8 cellular contexts compared by ENCODE assay signal in the genomic region with DNA sequence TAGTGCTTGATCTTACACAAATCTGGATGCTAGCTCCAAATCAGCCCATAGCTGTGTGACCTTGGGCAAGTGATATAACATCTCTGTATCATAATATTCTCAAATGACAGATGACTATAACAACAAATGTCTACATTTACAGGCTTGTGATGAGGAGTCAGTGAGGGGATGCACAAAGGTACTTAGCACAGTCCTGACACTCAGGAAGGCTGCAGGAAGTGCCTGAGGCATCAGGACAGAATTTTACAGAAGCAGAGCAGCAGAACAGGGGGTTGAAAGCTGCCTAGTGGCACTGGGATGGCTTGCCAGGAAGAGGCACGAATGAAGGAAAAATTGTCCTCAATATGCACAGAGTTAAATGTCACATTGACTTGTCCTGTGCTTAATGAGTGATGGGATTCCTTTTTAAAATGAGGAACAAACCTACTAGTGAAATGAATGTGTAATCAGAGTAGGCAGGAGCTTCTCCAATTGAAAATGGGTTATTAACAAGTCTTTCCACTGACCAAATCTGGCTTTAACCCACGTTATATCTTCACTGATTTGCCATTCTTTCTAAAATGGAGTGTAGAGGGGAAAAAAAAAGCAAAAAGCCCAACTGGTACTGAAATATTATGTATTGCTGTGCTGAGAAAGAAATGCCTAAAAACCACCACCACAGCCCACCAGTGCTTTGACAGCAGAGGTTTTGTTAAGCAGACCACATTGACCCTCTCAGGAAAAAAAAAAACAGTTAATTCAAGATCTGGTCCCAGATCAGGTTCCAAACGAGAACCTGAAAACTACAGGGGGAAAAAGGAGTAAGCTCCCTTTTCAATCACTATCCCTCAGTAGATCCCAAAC. TPM values are rescaled to one million over a fixed set of nuclear protein-coding genes. Genes with fewer than 3 reads are reported as not detected.
A peak's percentile ranks its signal among the peaks of the same experiment; 100 is the strongest.
DNase-seq lines count a peak whose midpoint lies in the region; ATAC-seq, FAIRE-seq and TF ChIP-seq lines count a peak whose summit lies in the region.

No MANE protein-coding gene starts in this region.

- BruUV-seq in A673 (replicated peaks; lab: Mats Ljungman, UMichigan) = no TSS peak

- H3K27me3 ChIP-seq in A673 (replicated peaks; ENCODE audit: insufficient read depth, low read depth, low read length, poor library complexity) = no peaks in the 10 kb centered on the region

- no peak overlapping the region for H3K4me3 ChIP-seq in A673 (ENCODE audit: low read depth, low read length, poor library complexity, severe bottlenecking)

- no peak for FAIRE-seq in HTR-8/SVneo (lab: Jason Lieb, UNC)

- no peaks in the 10 kb centered on the region for H3K9me3 Mint-ChIP-seq in endothelial cell (ENCODE audit: unreplicated experiment)

- peak overlapping the region; percentile 15 for H3K4me3 Mint-ChIP-seq in endothelial cell (ENCODE audit: unreplicated experiment)

- CTCF ChIA-PET in A673 (lab: Charles Lee) = no interaction called here

- H3K4me1 Mint-ChIP-seq in endothelial cell (ENCODE audit: unreplicated experiment) = peaks cover 36% of the 10 kb centered on the region

- intact Hi-C loops in A673 (cut with micrococcal nuclease; ENCODE audit: unreplicated experiment) = no loop called here

- POLR2A ChIA-PET in A673 (lab: Charles Lee; ENCODE audit: low non-redundant PET) = interaction anchor here (0.6 kb wide), 2 partner anchors 31 to 36 kb away, joined by 3 to 5 read pairs; no protein-coding TSS in a partner anchor

- peaks cover 40% of the 10 kb centered on the region for H3K4me1 ChIP-seq in A673 (ENCODE audit: insufficient read depth, low read length, poor library complexity, severe bottlenecking)

- H3K9me3 ChIP-seq in A673 (ENCODE audit: low read depth, low read length, poor library complexity, severe bottlenecking) = no peaks in the 10 kb centered on the region

- peak; percentile 32 for ATAC-seq in GM19328 (IDR thresholded peaks at IDR 0.05; ENCODE audit: unreplicated experiment)
- peak; percentile 30 for ATAC-seq in stimulated activated naive CD8-positive, alpha-beta T cell treated with anti-CD3 and anti-CD28 coated beads, Interleukin-15, Interleukin-2, amounts not matched to agents 100 U/mL and 50 U/mL, for 24 hours

- H3K27me3 Mint-ChIP-seq in endothelial cell (ENCODE audit: unreplicated experiment) = peaks cover 4% of the 10 kb centered on the region

- H3K27ac Mint-ChIP-seq in endothelial cell (ENCODE audit: unreplicated experiment) = no peak overlapping the region

- peak overlapping the region; percentile 1 for H3K27ac ChIP-seq in A673 (ENCODE audit: low read depth, low read length, poor library complexity, severe bottlenecking)

- H3K36me3 Mint-ChIP-seq in endothelial cell (ENCODE audit: low read depth, unreplicated experiment) = peaks cover 11% of the 10 kb centered on the region

- no peaks in the 10 kb centered on the region for H3K36me3 ChIP-seq in A673 (ENCODE audit: insufficient read depth, low read length, poor library complexity, severe bottlenecking)

- TF ChIP-seq CTCF in A673 (conservative IDR thresholded peaks at IDR 0.05; ENCODE audit: low read depth, low read length) (no peak), endothelial cell (IDR thresholded peaks at IDR 0.05; ENCODE audit: unreplicated experiment) (no peak)

- DNase-seq in A673 (ENCODE audit: low spot score) (no peak), NCI-H748 treated with DMSO at 0.1 percent for 48 hours (lab: John Stamatoyannopoulos, UW) (peak; percentile 10), endothelial cell (ENCODE audit: low spot score) (no peak), HTR-8/SVneo (ENCODE audit: insufficient read length, low spot score) (no peak), NCI-H187 treated with DMSO at 0.1 percent for 48 hours (lab: John Stamatoyannopoulos, UW) (no peak), G401 (ENCODE audit: low spot score) (no peak)
- no peak for DNase-seq in stimulated activated naive CD8-positive, alpha-beta T cell treated with anti-CD3 and anti-CD28 coated beads, Interleukin-15, Interleukin-2, amounts not matched to agents 100 U/mL and 50 U/mL, for 24 hours

- in situ Hi-C loops in G401 (cut with HindIII; ENCODE audit: low sequenced_read_pairs) = no loop called here

RNA-seq across cellular contexts. Expression of a gene that starts 11.6 kb away (rescaled TPM):
- total RNA-seq in A673 (2021) (18.0 and 23.2 TPM in 2 replicates), endothelial cell (ENCODE audit: unreplicated experiment) (79.8 TPM)
- 0.10 and 0.68 TPM in 2 replicates for total RNA-seq in G401 (2014; rRNA removed; shearing (Covaris generic))

Comparison
In these comparisons a context has a peak if more than half of its experiments do, and no peak if none do; other contexts are left out.
1. RNA of a gene that starts 11.6 kb away (total RNA-seq): 79.8 TPM in endothelial cell (single experiment) and 18.0 to 23.2 TPM in A673; 0.10 to 0.68 TPM in G401; every median in the first group is over 10 times any median in the second.